ENCODE assay signal across 26 cellular contexts in genomic region chr19:3010871-3011270, GRCh38. TPM values are rescaled to one million over a fixed set of nuclear protein-coding genes. Genes with fewer than 3 reads are reported as not detected.
DNase-seq lines count a peak whose midpoint lies in the region; ATAC-seq and TF ChIP-seq lines count a peak whose summit lies in the region.
"Had no signal": no experiment of that assay in that cellular context is flagged by ENCODE, and none has a peak within 500 bp of the region (broad histone marks: within the 10 kb centered on the region; RNA-seq: fewer than 3 reads in every experiment).

No MANE protein-coding gene starts in this region.

- no peaks in the 10 kb centered on the region for H4K20me1 ChIP-seq in osteoblast (ENCODE audit: insufficient read depth, low read length)
- H4K20me1 ChIP-seq: BLaER1 treated with 17β-estradiol and CSF1 and Interleukin-3, amounts not matched to agents 10 nM and 100 nM had no signal

- H3K27ac ChIP-seq in RWPE1 (peak overlapping the region; percentile 14; the same call in 1 of the 2 replicates), osteoblast (ENCODE audit: low read depth, low read length) (no peak overlapping the region), mesenchymal stem cell (ENCODE audit: low read length, poor library complexity, severe bottlenecking) (no peak overlapping the region)
- H3K27ac ChIP-seq: 22Rv1; A549; BLaER1 treated with 17β-estradiol and CSF1 and Interleukin-3, amounts not matched to agents 10 nM and 100 nM; C4-2B had no signal

- no peaks in the 10 kb centered on the region for H3K9me3 ChIP-seq in osteoblast (ENCODE audit: low read depth, low read length)
- no peaks in the 10 kb centered on the region for H3K9me3 ChIP-seq in mesenchymal stem cell (ENCODE audit: control insufficient read depth, low read length)
- H3K9me3 ChIP-seq: A549; BLaER1 treated with 17β-estradiol and CSF1 and Interleukin-3, amounts not matched to agents 10 nM and 100 nM; Caco-2 had no signal

- H3K9me3 Mint-ChIP-seq in T-helper 1 cell treated with Interleukin-12 subunit alpha and Interleukin-12 subunit beta and Interleukin-4 antibody, amounts not matched to agents 30 μg/mL and 1 μg/mL, for 36 hours = no peaks in the 10 kb centered on the region
- no peaks in the 10 kb centered on the region for H3K9me3 Mint-ChIP-seq in neural crest cell
- H3K9me3 Mint-ChIP-seq: CD4-positive, alpha-beta T cell; CD8-positive, alpha-beta T cell had no signal

- POLR2A ChIA-PET in RWPE1 (lab: Yijun Ruan, JAX; ENCODE audit: low non-redundant PET) = no interaction called here

- H3K4me3 ChIP-seq in osteoblast (ENCODE audit: insufficient read depth, low read length) (no peak overlapping the region), mesenchymal stem cell (ENCODE audit: insufficient read depth in 1 of 2, low read depth in 1 of 2, low read length in 2 of 2) (no peak overlapping the region)
- H3K4me3 ChIP-seq: A549; BLaER1 treated with 17β-estradiol and CSF1 and Interleukin-3, amounts not matched to agents 10 nM and 100 nM; GM12878 had no signal

- no peaks in the 10 kb centered on the region for H3K4me1 ChIP-seq in osteoblast (ENCODE audit: insufficient read depth, low read length)
- peaks cover 3% of the 10 kb centered on the region for H3K4me1 ChIP-seq in mesenchymal stem cell (ENCODE audit: control insufficient read depth, insufficient read depth, low read depth, low read length)
- H3K4me1 ChIP-seq: A549, Caco-2 had no signal

- H3K36me3 ChIP-seq in osteoblast (ENCODE audit: insufficient read depth, low read length) (no peaks in the 10 kb centered on the region), mesenchymal stem cell (ENCODE audit: control insufficient read depth in 1 of 2, insufficient read depth in 2 of 2, low read depth in 1 of 2, low read length in 2 of 2) (peaks cover 0 to 3% of the 10 kb centered on the region in 2 experiments)
- H3K36me3 ChIP-seq: BLaER1 treated with 17β-estradiol and CSF1 and Interleukin-3, amounts not matched to agents 10 nM and 100 nM had no signal

- no peak overlapping the region for H3K18ac ChIP-seq in mesenchymal stem cell (ENCODE audit: low read depth in 1 of 2, low read length in 2 of 2)

- H3K27ac Mint-ChIP-seq in T-helper 1 cell treated with Interleukin-12 subunit alpha and Interleukin-12 subunit beta and Interleukin-4 antibody, amounts not matched to agents 30 μg/mL and 1 μg/mL, for 36 hours = peak overlapping the region; percentile 20
- peak overlapping the region; percentile 19 for H3K27ac Mint-ChIP-seq in neural crest cell (ENCODE audit: unreplicated experiment)
- H3K27ac Mint-ChIP-seq: B cell; CD4-positive, alpha-beta T cell; CD8-positive, alpha-beta T cell had no signal

- no peak overlapping the region for H2BK15ac ChIP-seq in mesenchymal stem cell (ENCODE audit: low read depth, poor library complexity, severe bottlenecking)

- H2AK5ac ChIP-seq in mesenchymal stem cell (ENCODE audit: low read length, severe bottlenecking) = no peak overlapping the region

- H2BK12ac ChIP-seq in mesenchymal stem cell (ENCODE audit: low read length in 2 of 2) = no peak overlapping the region

- CTCF ChIA-PET in RWPE1 (lab: Yijun Ruan, JAX) = no interaction called here

- H3K79me1 ChIP-seq in mesenchymal stem cell (replicated peaks; ENCODE audit: low read length, poor library complexity, severe bottlenecking) = no peaks in the 10 kb centered on the region

- 85% methylated on average over 13 of the region's 13 CpGs for WGBS in mesenchymal stem cell

- DNase-seq in T-helper 1 cell = no peak
- DNase-seq in RWPE1 (ENCODE audit: low spot score) = no peak
- DNase-seq in neural crest cell (ENCODE audit: low read depth, low spot score) = no peak
- peak; percentile 66 for DNase-seq in osteoblast (ENCODE audit: insufficient read length, low spot score, missing footprints)
- DNase-seq in mesenchymal stem cell = no peak
- no peak for DNase-seq in glomerular visceral epithelial cell (ENCODE audit: extremely low spot score)
- DNase-seq: AML-193; Caco-2; Calu3; CD4-positive, alpha-beta T cell; CD8-positive, alpha-beta T cell; DMS 273 treated with DMSO at 0.1 percent for 48 hours; DMS153; DMS53; DMS79; DND-41; EL; GDM1 had no signal

- ATAC-seq in GM18505 (IDR thresholded peaks at IDR 0.05; ENCODE audit: unreplicated experiment) = no peak
- ATAC-seq: A549; CD8-positive, alpha-beta T cell; GM12878 had no signal

- H3K4me3 Mint-ChIP-seq in T-helper 1 cell treated with Interleukin-12 subunit alpha and Interleukin-12 subunit beta and Interleukin-4 antibody, amounts not matched to agents 30 μg/mL and 1 μg/mL, for 36 hours = no peak overlapping the region
- H3K4me3 Mint-ChIP-seq in neural crest cell = no peak overlapping the region
- H3K4me3 Mint-ChIP-seq: B cell; CD4-positive, alpha-beta T cell; CD8-positive, alpha-beta T cell had no signal

- no peak overlapping the region for H3K14ac ChIP-seq in mesenchymal stem cell (ENCODE audit: low read length in 2 of 2)

- no peak overlapping the region for H4K91ac ChIP-seq in mesenchymal stem cell (ENCODE audit: low read length)

- H3K23ac ChIP-seq in mesenchymal stem cell (ENCODE audit: low read length in 2 of 2) = no peak overlapping the region

- H3K27me3 Mint-ChIP-seq in T-helper 1 cell treated with Interleukin-12 subunit alpha and Interleukin-12 subunit beta and Interleukin-4 antibody, amounts not matched to agents 30 μg/mL and 1 μg/mL, for 36 hours (ENCODE audit: low read depth) = no peaks in the 10 kb centered on the region
- peaks cover 42% of the 10 kb centered on the region for H3K27me3 Mint-ChIP-seq in neural crest cell (ENCODE audit: low read depth)
- H3K27me3 Mint-ChIP-seq: B cell; CD4-positive, alpha-beta T cell had no signal

- no peaks in the 10 kb centered on the region for H3K4me1 Mint-ChIP-seq in T-helper 1 cell treated with Interleukin-12 subunit alpha and Interleukin-12 subunit beta and Interleukin-4 antibody, amounts not matched to agents 30 μg/mL and 1 μg/mL, for 36 hours (ENCODE audit: low read depth)
- peaks cover 7% of the 10 kb centered on the region for H3K4me1 Mint-ChIP-seq in neural crest cell
- H3K4me1 Mint-ChIP-seq: B cell had no signal

- TF ChIP-seq CTCF in RWPE1 (conservative IDR thresholded peaks at IDR 0.05; ENCODE audit: low read depth) (no peak), neural crest cell (conservative IDR thresholded peaks at IDR 0.05) (no peak), osteoblast (IDR thresholded peaks at IDR 0.05; ENCODE audit: extremely low read depth, low read depth, low read length) (no peak)

- H3K9ac ChIP-seq in mesenchymal stem cell (ENCODE audit: low read length) = no peak overlapping the region
- H3K9ac ChIP-seq: BLaER1 treated with 17β-estradiol and CSF1 and Interleukin-3, amounts not matched to agents 10 nM and 100 nM had no signal

- H3K79me2 ChIP-seq in osteoblast (ENCODE audit: insufficient read depth, low read length) = no peaks in the 10 kb centered on the region

- no peak overlapping the region for H3K4me2 ChIP-seq in osteoblast (ENCODE audit: insufficient read depth, low read length)
- no peak overlapping the region for H3K4me2 ChIP-seq in mesenchymal stem cell (ENCODE audit: low read length, poor library complexity, severe bottlenecking)
- H3K4me2 ChIP-seq: A549; BLaER1 treated with 17β-estradiol and CSF1 and Interleukin-3, amounts not matched to agents 10 nM and 100 nM had no signal

- H2BK120ac ChIP-seq in mesenchymal stem cell (ENCODE audit: low read depth, low read length) = no peak overlapping the region

- no peak overlapping the region for H2BK5ac ChIP-seq in mesenchymal stem cell (ENCODE audit: low read depth, low read length, poor library complexity, severe bottlenecking)

- no peaks in the 10 kb centered on the region for H3K36me3 Mint-ChIP-seq in T-helper 1 cell treated with Interleukin-12 subunit alpha and Interleukin-12 subunit beta and Interleukin-4 antibody, amounts not matched to agents 30 μg/mL and 1 μg/mL, for 36 hours (ENCODE audit: low read depth)
- H3K36me3 Mint-ChIP-seq in neural crest cell (ENCODE audit: low read depth) = no peaks in the 10 kb centered on the region

- H3K27me3 ChIP-seq in osteoblast (ENCODE audit: insufficient read depth, low read length) (no peaks in the 10 kb centered on the region), mesenchymal stem cell (ENCODE audit: control insufficient read depth in 1 of 2, insufficient read depth in 1 of 2, low read length in 2 of 2) (peaks cover 8 to 9% of the 10 kb centered on the region in 2 experiments)
- H3K27me3 ChIP-seq: BLaER1 treated with 17β-estradiol and CSF1 and Interleukin-3, amounts not matched to agents 10 nM and 100 nM had no signal

- H2AFZ ChIP-seq in osteoblast (ENCODE audit: low read length) = no peak overlapping the region
- no peak overlapping the region for H2AFZ ChIP-seq in mesenchymal stem cell (ENCODE audit: low read depth, low read length)

- no peak overlapping the region for H4K8ac ChIP-seq in mesenchymal stem cell (ENCODE audit: low read length)

- no peak overlapping the region for H3K4ac ChIP-seq in mesenchymal stem cell (ENCODE audit: low read depth in 1 of 2, low read length in 2 of 2)

- no peak for TF ChIP-seq POLR2A in GM18505 (IDR thresholded peaks at IDR 0.05; ENCODE audit: borderline replicate concordance, extremely low read depth, insufficient read depth, insufficient read length)

RNA-seq across cellular contexts. Expression of gene TLE2, which starts 18.2 kb away (rescaled TPM):
- total RNA-seq in neural crest cell (0.73 and 1.4 TPM in 2 replicates), osteoblast (2.4 and 5.1 TPM in 2 replicates)
- polyA plus RNA-seq in mesenchymal stem cell (2013, experiment 1 of 2) = 9.5 TPM
- 8.7 TPM for polyA plus RNA-seq in mesenchymal stem cell (2013, experiment 2 of 2)

RNA-seq across cellular contexts. Expression of gene TLE6, which starts 33.5 kb away (rescaled TPM):
- total RNA-seq in neural crest cell = 0.44 TPM in 1 of 2 replicates, not detected in the other
- total RNA-seq in osteoblast = under 0.01 and 0.72 TPM in 2 replicates
- polyA plus RNA-seq in mesenchymal stem cell (2013, experiment 1 of 2) = 2.3 TPM
- 1.6 TPM for polyA plus RNA-seq in mesenchymal stem cell (2013, experiment 2 of 2)
- total RNA-seq: CD4-positive, alpha-beta T cell; CD8-positive, alpha-beta T cell had no signal

RNA-seq across cellular contexts. Expression of gene TLE5, which starts 51.4 kb away (rescaled TPM):
- total RNA-seq in neural crest cell (244 and 247 TPM in 2 replicates), osteoblast (209 and 211 TPM in 2 replicates)
- 329 TPM for polyA plus RNA-seq in mesenchymal stem cell (2013, experiment 1 of 2)
- 321 TPM for polyA plus RNA-seq in mesenchymal stem cell (2013, experiment 2 of 2)
